10 cellular contexts compared by ENCODE assay signal in genomic region chr17:39151680-39152058, GRCh38. TPM values are rescaled to one million over a fixed set of nuclear protein-coding genes. Genes with fewer than 3 reads are reported as not detected.
A peak's percentile ranks its signal among the peaks of the same experiment; 100 is the strongest.
DNase-seq lines count a peak whose midpoint lies in the region; ATAC-seq, FAIRE-seq and TF ChIP-seq lines count a peak whose summit lies in the region.
"Had no signal": no experiment of that assay in that cellular context is flagged by ENCODE, and none has a peak within 500 bp of the region (broad histone marks: within the 10 kb centered on the region; RNA-seq: fewer than 3 reads in every experiment).

No MANE protein-coding gene starts in this region.

- FAIRE-seq in keratinocyte (lab: Jason Lieb, UNC) = no peak

- no peaks in the 10 kb centered on the region for H3K9me3 Mint-ChIP-seq in activated CD4-positive, alpha-beta T cell treated with anti-CD3 and anti-CD28 coated beads for 36 hours (ENCODE audit: low read depth)
- H3K9me3 Mint-ChIP-seq in activated T-helper 2 cell treated with anti-CD3 and anti-CD28 coated beads, Interferon-gamma antibody, Interleukin-2, Interleukin-4, amounts not matched to agents 10 μg/mL and 5 μg/mL and 100 μg/mL, durations not matched to agents 14 hours and 24 hours and 36 hours = no peaks in the 10 kb centered on the region

- CTCF ChIA-PET in activated CD4-positive, alpha-beta T cell treated with anti-CD3 and anti-CD28 coated beads for 36 hours (lab: Charles Lee) = interaction anchor here (0.7 to 6.2 kb wide), 11 partner anchors 12 to 594 kb away, joined by 3 to 140 read pairs (median 9); partner anchors contain the start of genes LASP1 and RPL19

- no peak overlapping the region for H3K27ac ChIP-seq in keratinocyte (ENCODE audit: control insufficient read depth, insufficient read depth, low read length)
- peak overlapping the region; percentile 10 to 96 (median 80) for H3K27ac ChIP-seq in stomach
- H3K27ac ChIP-seq: C4-2B had no signal

- ATAC-seq in activated CD4-positive, alpha-beta T cell treated with anti-CD3 and anti-CD28 coated beads for 36 hours = no peak
- ATAC-seq in GM19463 (IDR thresholded peaks at IDR 0.05; ENCODE audit: unreplicated experiment) = no peak

- DNase-seq in activated CD4-positive, alpha-beta T cell treated with anti-CD3 and anti-CD28 coated beads for 36 hours = no peak
- DNase-seq in activated CD4-positive, alpha-beta T cell treated with anti-CD3 and anti-CD28 coated beads for 48 hours = no peak
- no peak for DNase-seq in activated T-helper 2 cell treated with anti-CD3 and anti-CD28 coated beads, Interferon-gamma antibody, Interleukin-2, Interleukin-4, amounts not matched to agents 10 μg/mL and 5 μg/mL and 100 μg/mL, durations not matched to agents 14 hours and 24 hours and 36 hours (ENCODE audit: low spot score)
- DNase-seq in keratinocyte (ENCODE audit: low read depth, low spot score) = no peak
- no peak for DNase-seq in stomach
- DNase-seq in HT-29 (ENCODE audit: low spot score) = no peak
- no peak for DNase-seq in AML-193 (lab: John Stamatoyannopoulos, UW)

- H3K36me3 Mint-ChIP-seq in activated CD4-positive, alpha-beta T cell treated with anti-CD3 and anti-CD28 coated beads for 36 hours (ENCODE audit: low read depth) = peaks cover 8% of the 10 kb centered on the region
- H3K36me3 Mint-ChIP-seq in activated T-helper 2 cell treated with anti-CD3 and anti-CD28 coated beads, Interferon-gamma antibody, Interleukin-2, Interleukin-4, amounts not matched to agents 10 μg/mL and 5 μg/mL and 100 μg/mL, durations not matched to agents 14 hours and 24 hours and 36 hours (ENCODE audit: low read depth) = no peaks in the 10 kb centered on the region

- no peak overlapping the region for H2AFZ ChIP-seq in keratinocyte (ENCODE audit: control insufficient read depth, low read length)

- peaks cover 40% of the 10 kb centered on the region for H3K4me1 Mint-ChIP-seq in activated CD4-positive, alpha-beta T cell treated with anti-CD3 and anti-CD28 coated beads for 36 hours
- H3K4me1 Mint-ChIP-seq in activated T-helper 2 cell treated with anti-CD3 and anti-CD28 coated beads, Interferon-gamma antibody, Interleukin-2, Interleukin-4, amounts not matched to agents 10 μg/mL and 5 μg/mL and 100 μg/mL, durations not matched to agents 14 hours and 24 hours and 36 hours (ENCODE audit: low read depth) = peaks cover 16% of the 10 kb centered on the region

- H3K27ac Mint-ChIP-seq in activated CD4-positive, alpha-beta T cell treated with anti-CD3 and anti-CD28 coated beads for 36 hours = no peak overlapping the region
- H3K27ac Mint-ChIP-seq in activated T-helper 2 cell treated with anti-CD3 and anti-CD28 coated beads, Interferon-gamma antibody, Interleukin-2, Interleukin-4, amounts not matched to agents 10 μg/mL and 5 μg/mL and 100 μg/mL, durations not matched to agents 14 hours and 24 hours and 36 hours = no peak overlapping the region

- TF ChIP-seq POLR2A in stomach (IDR thresholded peaks at IDR 0.05) = no peak

- peaks cover 18% of the 10 kb centered on the region for H3K4me1 ChIP-seq in keratinocyte (ENCODE audit: control insufficient read depth, extremely low read depth, insufficient read depth, low read length)
- H3K4me1 ChIP-seq in stomach = peaks cover 21 to 42% (median 32%) of the 10 kb centered on the region in 4 donors

- dilution Hi-C loops in keratinocyte (cut with MboI; ENCODE audit: extremely low pct_ligation_motif_present, low sequenced_read_pairs) = no loop called here

- WGBS in stomach, 5 donors = 4 to 12% (median 8%) methylated on average over 12 to 24 of the region's 26 CpGs

- peak overlapping the region; percentile 53 for H3K4me2 ChIP-seq in keratinocyte (ENCODE audit: control insufficient read depth, extremely low read depth, insufficient read depth, low read depth, low read length)

- H3K36me3 ChIP-seq in keratinocyte (ENCODE audit: control insufficient read depth in 2 of 2, extremely low read depth in 1 of 2, insufficient read depth in 2 of 2, low read length in 2 of 2) (no peaks in the 10 kb centered on the region), stomach (no peaks in the 10 kb centered on the region)

- no peaks in the 10 kb centered on the region for H3K79me2 ChIP-seq in keratinocyte (ENCODE audit: control insufficient read depth, insufficient read depth, low read length)

- TF ChIP-seq CTCF in keratinocyte (optimal IDR thresholded peaks at IDR 0.05 in 1 of 3, IDR thresholded peaks at IDR 0.05 in 1 of 3, conservative IDR thresholded peaks at IDR 0.05 in 1 of 3; ENCODE audit: extremely low read depth in 1 of 3, insufficient read depth in 2 of 3, low read length in 3 of 3) (no peak), stomach (IDR thresholded peaks at IDR 0.05) (no peak)

- H4K20me1 ChIP-seq in keratinocyte (ENCODE audit: control insufficient read depth, extremely low read depth, insufficient read depth, low read length) = no peaks in the 10 kb centered on the region

- H3K9me3 ChIP-seq in keratinocyte (ENCODE audit: control insufficient read depth, low read depth, low read length) = no peaks in the 10 kb centered on the region
- no peaks in the 10 kb centered on the region for H3K9me3 ChIP-seq in stomach

- H3K27me3 ChIP-seq in keratinocyte (ENCODE audit: control insufficient read depth, extremely low read depth, insufficient read depth, low read length) (peaks cover 26% of the 10 kb centered on the region), stomach (peaks cover 0 to 33% (median 23%) of the 10 kb centered on the region in 3 donors)

- H3K9me1 ChIP-seq in keratinocyte (ENCODE audit: control insufficient read depth, extremely low read depth, insufficient read depth, low read length) = no peaks in the 10 kb centered on the region

- POLR2A ChIA-PET in activated CD4-positive, alpha-beta T cell treated with anti-CD3 and anti-CD28 coated beads for 36 hours (lab: Charles Lee) = interaction anchor here (1.2 to 1.8 kb wide), 2 partner anchors 23 to 169 kb away, joined by 3 to 4 read pairs; no protein-coding TSS in a partner anchor

- H3K27me3 Mint-ChIP-seq in activated CD4-positive, alpha-beta T cell treated with anti-CD3 and anti-CD28 coated beads for 36 hours = peaks cover 2% of the 10 kb centered on the region
- H3K27me3 Mint-ChIP-seq in activated T-helper 2 cell treated with anti-CD3 and anti-CD28 coated beads, Interferon-gamma antibody, Interleukin-2, Interleukin-4, amounts not matched to agents 10 μg/mL and 5 μg/mL and 100 μg/mL, durations not matched to agents 14 hours and 24 hours and 36 hours (ENCODE audit: low read depth) = peaks cover 29% of the 10 kb centered on the region

- H3K4me3 Mint-ChIP-seq in activated CD4-positive, alpha-beta T cell treated with anti-CD3 and anti-CD28 coated beads for 36 hours = peak overlapping the region; percentile 95
- H3K4me3 Mint-ChIP-seq in activated T-helper 2 cell treated with anti-CD3 and anti-CD28 coated beads, Interferon-gamma antibody, Interleukin-2, Interleukin-4, amounts not matched to agents 10 μg/mL and 5 μg/mL and 100 μg/mL, durations not matched to agents 14 hours and 24 hours and 36 hours (ENCODE audit: low read depth) = peak overlapping the region; percentile 69

- no peak overlapping the region for H3K9ac ChIP-seq in keratinocyte (ENCODE audit: control insufficient read depth, extremely low read depth, insufficient read depth, low read length)

- H3K4me3 ChIP-seq in keratinocyte (ENCODE audit: control insufficient read depth in 2 of 3, extremely low read depth in 1 of 3, insufficient read depth in 2 of 3, low read depth in 1 of 3, low read length in 3 of 3) = no peak overlapping the region
- H3K4me3 ChIP-seq in stomach = peak overlapping the region; percentile 46 to 96 (median 58)

- TF ChIP-seq EP300 in stomach (IDR thresholded peaks at IDR 0.05) = no peak

- intact Hi-C loops in activated CD4-positive, alpha-beta T cell treated with anti-CD3 and anti-CD28 coated beads for 36 hours (cut with DNase I, micrococcal nuclease) = loop anchor here (2.0 to 10.0 kb wide), 5 partner anchors 46 to 477 kb away; partner anchors contain the start of genes CACNB1 (in 1 of the 2) and EPOP (in 1 of the 2)
- intact Hi-C loops in activated T-helper 2 cell treated with anti-CD3 and anti-CD28 coated beads, Interferon-gamma antibody, Interleukin-2, Interleukin-4, amounts not matched to agents 10 μg/mL and 5 μg/mL and 100 μg/mL, durations not matched to agents 14 hours and 24 hours and 36 hours (cut with micrococcal nuclease) = loop anchor here (5.0 kb wide), 8 partner anchors 46 to 399 kb away; partner anchors contain the start of genes CACNB1, LASP1, PIP4K2B and PSMB3
- intact Hi-C loops in stomach (cut with DNase I; ENCODE audit: low total_unique reads) = loop anchor here (5.0 kb wide), 2 partner anchors 79 to 169 kb away; no protein-coding TSS in a partner anchor

RNA-seq across cellular contexts. Expression of gene PLXDC1, which starts 0.2 kb away (rescaled TPM):
- 1 to 10 TPM; 1.2 to 2.4 TPM for total RNA-seq in activated CD4-positive, alpha-beta T cell treated with anti-CD3 and anti-CD28 coated beads for 36 hours
- 0.46 and 1.0 TPM in 2 replicates for total RNA-seq in activated T-helper 2 cell treated with anti-CD3 and anti-CD28 coated beads, Interferon-gamma antibody, Interleukin-2, Interleukin-4, amounts not matched to agents 10 μg/mL and 5 μg/mL and 100 μg/mL, durations not matched to agents 14 hours and 24 hours and 36 hours
- polyA plus RNA-seq in keratinocyte = 0.06 to 0.35 TPM (median 0.33 TPM) in 3 replicates
- not detected for polyA plus RNA-seq in keratinocyte (2011; ENCODE audit: low read depth)
- polyA plus RNA-seq in keratinocyte (2011; cell fraction: cytosol; rRNA removed) = 0.08 TPM in 1 of 2 replicates, not detected in the other
- 0.65 and 0.93 TPM in 2 replicates for polyA plus RNA-seq in keratinocyte (2011; cell fraction: nucleus; rRNA removed)
- not detected in 2 replicates for polyA plus RNA-seq in keratinocyte (2012; ENCODE audit: low replicate concordance)
- polyA minus RNA-seq in keratinocyte = 0.73 TPM in 1 of 3 replicates, not detected in the others
- polyA minus RNA-seq in keratinocyte (2011; cell fraction: cytosol; rRNA and poly(A)+ RNA removed) = not detected
- polyA minus RNA-seq in keratinocyte (2011; cell fraction: nucleus; rRNA and poly(A)+ RNA removed) = 0.74 and 1.9 TPM in 2 replicates
- total RNA-seq in stomach = 10 to 100 TPM in 2 of 5 donors, 1 to 10 TPM in 2, under 1 TPM in 1; 0.58 to 77.2 (median 8.4) TPM
- 1 to 10 TPM; 1.7 to 4.6 (median 2.1) TPM for polyA plus RNA-seq in stomach
- not detected in 2 replicates for total RNA-seq in HT-29 (2014; rRNA removed; shearing (Covaris generic))

RNA-seq across cellular contexts. Expression of gene ARL5C, which starts 14.3 kb away (rescaled TPM):
- total RNA-seq in activated CD4-positive, alpha-beta T cell treated with anti-CD3 and anti-CD28 coated beads for 36 hours = not detected
- total RNA-seq in activated T-helper 2 cell treated with anti-CD3 and anti-CD28 coated beads, Interferon-gamma antibody, Interleukin-2, Interleukin-4, amounts not matched to agents 10 μg/mL and 5 μg/mL and 100 μg/mL, durations not matched to agents 14 hours and 24 hours and 36 hours = 0.07 TPM in 1 of 2 replicates, not detected in the other
- not detected in 3 replicates for polyA plus RNA-seq in keratinocyte
- not detected for polyA plus RNA-seq in keratinocyte (2011; ENCODE audit: low read depth)
- polyA plus RNA-seq in keratinocyte (2011; cell fraction: cytosol; rRNA removed) = not detected in 2 replicates
- polyA plus RNA-seq in keratinocyte (2011; cell fraction: nucleus; rRNA removed) = not detected in 2 replicates
- not detected in 2 replicates for polyA plus RNA-seq in keratinocyte (2012; ENCODE audit: low replicate concordance)
- not detected in 3 replicates for polyA minus RNA-seq in keratinocyte
- not detected for polyA minus RNA-seq in keratinocyte (2011; cell fraction: cytosol; rRNA and poly(A)+ RNA removed)
- polyA minus RNA-seq in keratinocyte (2011; cell fraction: nucleus; rRNA and poly(A)+ RNA removed) = not detected in 2 replicates
- total RNA-seq in stomach = not detected
- not detected for polyA plus RNA-seq in stomach
- total RNA-seq in HT-29 (2014; rRNA removed; shearing (Covaris generic)) = not detected in 2 replicates
- total RNA-seq: glomerular endothelial cell had no signal

RNA-seq across cellular contexts. Expression of gene CACNB1, which starts 45.8 kb away (rescaled TPM):
- total RNA-seq in activated CD4-positive, alpha-beta T cell treated with anti-CD3 and anti-CD28 coated beads for 36 hours = 10 to 100 TPM; 11.8 to 12.3 TPM
- total RNA-seq in activated T-helper 2 cell treated with anti-CD3 and anti-CD28 coated beads, Interferon-gamma antibody, Interleukin-2, Interleukin-4, amounts not matched to agents 10 μg/mL and 5 μg/mL and 100 μg/mL, durations not matched to agents 14 hours and 24 hours and 36 hours = 21.1 and 24.1 TPM in 2 replicates
- polyA plus RNA-seq in keratinocyte (3.7 to 7.0 TPM (median 4.0 TPM) in 3 replicates), stomach (1 to 10 TPM; 2.4 to 2.7 (median 2.7) TPM)
- not detected for polyA plus RNA-seq in keratinocyte (2011; ENCODE audit: low read depth)
- polyA plus RNA-seq in keratinocyte (2011; cell fraction: cytosol; rRNA removed) = 3.0 and 3.3 TPM in 2 replicates
- polyA plus RNA-seq in keratinocyte (2011; cell fraction: nucleus; rRNA removed) = 18.2 and 27.9 TPM in 2 replicates
- polyA plus RNA-seq in keratinocyte (2012; ENCODE audit: low replicate concordance) = 2.2 and 5.3 TPM in 2 replicates
- polyA minus RNA-seq in keratinocyte = 7.5 to 16.2 TPM (median 13.2 TPM) in 3 replicates
- 2.9 TPM for polyA minus RNA-seq in keratinocyte (2011; cell fraction: cytosol; rRNA and poly(A)+ RNA removed)
- 6.5 and 10.3 TPM in 2 replicates for polyA minus RNA-seq in keratinocyte (2011; cell fraction: nucleus; rRNA and poly(A)+ RNA removed)
- total RNA-seq in stomach = 10 to 100 TPM in 2 of 5 donors, 1 to 10 TPM in 3; 4.2 to 57.2 (median 8.9) TPM
- total RNA-seq in HT-29 (2014; rRNA removed; shearing (Covaris generic)) = 3.5 and 6.5 TPM in 2 replicates

RNA-seq across cellular contexts. Expression of gene RPL19, which starts 48.4 kb away (rescaled TPM):
- 1,000 to 10,000 TPM; 2,801 to 2,985 TPM for total RNA-seq in activated CD4-positive, alpha-beta T cell treated with anti-CD3 and anti-CD28 coated beads for 36 hours
- 2,315 and 2,339 TPM in 2 replicates for total RNA-seq in activated T-helper 2 cell treated with anti-CD3 and anti-CD28 coated beads, Interferon-gamma antibody, Interleukin-2, Interleukin-4, amounts not matched to agents 10 μg/mL and 5 μg/mL and 100 μg/mL, durations not matched to agents 14 hours and 24 hours and 36 hours
- polyA plus RNA-seq in keratinocyte (1,747 to 2,007 TPM (median 1,957 TPM) in 3 replicates), stomach (1,000 to 10,000 TPM; 3,254 to 4,546 (median 3,773) TPM)
- polyA plus RNA-seq in keratinocyte (2011; ENCODE audit: low read depth) = 2,951 TPM
- polyA plus RNA-seq in keratinocyte (2011; cell fraction: cytosol; rRNA removed) = 1,535 and 2,525 TPM in 2 replicates
- polyA plus RNA-seq in keratinocyte (2011; cell fraction: nucleus; rRNA removed) = 651 and 665 TPM in 2 replicates
- 1,811 and 1,919 TPM in 2 replicates for polyA plus RNA-seq in keratinocyte (2012; ENCODE audit: low replicate concordance)
- 431 to 851 TPM (median 823 TPM) in 3 replicates for polyA minus RNA-seq in keratinocyte
- 1,075 TPM for polyA minus RNA-seq in keratinocyte (2011; cell fraction: cytosol; rRNA and poly(A)+ RNA removed)
- polyA minus RNA-seq in keratinocyte (2011; cell fraction: nucleus; rRNA and poly(A)+ RNA removed) = 158 and 187 TPM in 2 replicates
- 1,000 to 10,000 TPM; 1,114 to 2,498 (median 1,672) TPM for total RNA-seq in stomach
- total RNA-seq in HT-29 (2014; rRNA removed; shearing (Covaris generic)) = 2,436 and 2,711 TPM in 2 replicates

Comparison
In these comparisons a context has a peak if more than half of its experiments do, and no peak if none do; other contexts are left out.
1. H3K4me3 ChIP-seq: peak in stomach (4 of 4); none in keratinocyte (0 of 3).